1 cellular context compared by ENCODE assay signal in the genomic region with DNA sequence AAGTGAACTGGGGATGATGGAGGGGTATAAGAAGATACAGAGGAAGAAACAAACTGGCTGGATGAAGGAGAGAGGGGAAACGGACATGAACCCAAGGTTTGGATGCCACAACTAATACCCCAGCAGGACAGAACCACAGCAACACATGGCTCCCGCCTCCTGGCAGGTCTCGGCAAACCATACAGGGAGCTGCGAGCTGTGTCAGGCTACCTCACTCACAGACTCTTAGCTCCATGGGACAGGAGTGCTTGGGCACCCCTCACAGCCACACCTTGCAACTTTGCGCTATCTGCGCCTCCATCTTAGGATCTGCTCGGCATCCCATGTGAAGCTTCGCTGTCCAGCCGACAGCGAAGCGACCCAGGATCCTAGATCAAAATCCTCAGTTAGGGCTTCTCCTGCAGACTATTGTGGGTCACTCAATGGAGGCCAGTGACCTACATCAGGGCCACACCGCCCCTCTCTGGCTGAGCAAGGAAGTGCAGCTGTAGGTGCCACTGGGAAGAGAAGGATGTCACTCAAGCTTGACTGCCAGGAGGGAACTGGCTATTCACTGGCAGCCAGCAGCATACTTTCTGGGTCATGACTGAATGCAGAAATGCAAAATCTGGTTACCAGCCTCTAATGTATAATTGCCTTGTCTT.
TF ChIP-seq lines count a peak whose summit lies in the region.

No MANE protein-coding gene starts in this region.

TF ChIP-seq in WTC11, 78 proteins besides CTCF, POLR2A, EP300 and RAD21 (continued from another document):
- TF ChIP-seq MLX (CRISPR knock-in tag; IDR thresholded peaks at IDR 0.05) (no peak), NR3C1 (CRISPR knock-in tag; conservative IDR thresholded peaks at IDR 0.05; ENCODE audit: low read depth) (no peak), FOXP4 (CRISPR knock-in tag; IDR thresholded peaks at IDR 0.05) (no peak)
- TF ChIP-seq, protein P1, sequence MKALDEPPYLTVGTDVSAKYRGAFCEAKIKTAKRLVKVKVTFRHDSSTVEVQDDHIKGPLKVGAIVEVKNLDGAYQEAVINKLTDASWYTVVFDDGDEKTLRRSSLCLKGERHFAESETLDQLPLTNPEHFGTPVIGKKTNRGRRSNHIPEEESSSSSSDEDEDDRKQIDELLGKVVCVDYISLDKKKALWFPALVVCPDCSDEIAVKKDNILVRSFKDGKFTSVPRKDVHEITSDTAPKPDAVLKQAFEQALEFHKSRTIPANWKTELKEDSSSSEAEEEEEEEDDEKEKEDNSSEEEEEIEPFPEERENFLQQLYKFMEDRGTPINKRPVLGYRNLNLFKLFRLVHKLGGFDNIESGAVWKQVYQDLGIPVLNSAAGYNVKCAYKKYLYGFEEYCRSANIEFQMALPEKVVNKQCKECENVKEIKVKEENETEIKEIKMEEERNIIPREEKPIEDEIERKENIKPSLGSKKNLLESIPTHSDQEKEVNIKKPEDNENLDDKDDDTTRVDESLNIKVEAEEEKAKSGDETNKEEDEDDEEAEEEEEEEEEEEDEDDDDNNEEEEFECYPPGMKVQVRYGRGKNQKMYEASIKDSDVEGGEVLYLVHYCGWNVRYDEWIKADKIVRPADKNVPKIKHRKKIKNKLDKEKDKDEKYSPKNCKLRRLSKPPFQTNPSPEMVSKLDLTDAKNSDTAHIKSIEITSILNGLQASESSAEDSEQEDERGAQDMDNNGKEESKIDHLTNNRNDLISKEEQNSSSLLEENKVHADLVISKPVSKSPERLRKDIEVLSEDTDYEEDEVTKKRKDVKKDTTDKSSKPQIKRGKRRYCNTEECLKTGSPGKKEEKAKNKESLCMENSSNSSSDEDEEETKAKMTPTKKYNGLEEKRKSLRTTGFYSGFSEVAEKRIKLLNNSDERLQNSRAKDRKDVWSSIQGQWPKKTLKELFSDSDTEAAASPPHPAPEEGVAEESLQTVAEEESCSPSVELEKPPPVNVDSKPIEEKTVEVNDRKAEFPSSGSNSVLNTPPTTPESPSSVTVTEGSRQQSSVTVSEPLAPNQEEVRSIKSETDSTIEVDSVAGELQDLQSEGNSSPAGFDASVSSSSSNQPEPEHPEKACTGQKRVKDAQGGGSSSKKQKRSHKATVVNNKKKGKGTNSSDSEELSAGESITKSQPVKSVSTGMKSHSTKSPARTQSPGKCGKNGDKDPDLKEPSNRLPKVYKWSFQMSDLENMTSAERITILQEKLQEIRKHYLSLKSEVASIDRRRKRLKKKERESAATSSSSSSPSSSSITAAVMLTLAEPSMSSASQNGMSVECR (CRISPR knock-in tag; IDR thresholded peaks at IDR 0.05; ENCODE audit: borderline replicate concordance) = no peak
TF ChIP-seq in WTC11: peak in this region for 0.
